ENCODE assay signal across 9 cellular contexts in genomic region chr20:47487175-47487917, GRCh38. TPM values are rescaled to one million over a fixed set of nuclear protein-coding genes. Genes with fewer than 3 reads are reported as not detected.
DNase-seq lines count a peak whose midpoint lies in the region; ATAC-seq and TF ChIP-seq lines count a peak whose summit lies in the region.
"Had no signal": no experiment of that assay in that cellular context is flagged by ENCODE, and none has a peak within 500 bp of the region (broad histone marks: within the 10 kb centered on the region; RNA-seq: fewer than 3 reads in every experiment).

No MANE protein-coding gene starts in this region.

- H3K36me3 ChIP-seq in DOHH2 (ENCODE audit: control insufficient read depth, low read length) (0 out of 2 replicates have a peak, but pooled peaks cover 2% of the 10 kb centered on the region), Loucy (ENCODE audit: insufficient read depth, low read length) (no peaks in the 10 kb centered on the region), lower lobe of right lung (no peaks in the 10 kb centered on the region), upper lobe of left lung (no peaks in the 10 kb centered on the region)

- H3K79me2 ChIP-seq in DOHH2 (ENCODE audit: control insufficient read depth, low read length) (peaks cover 5% of the 10 kb centered on the region), Loucy (ENCODE audit: insufficient read depth, low read length) (no peaks in the 10 kb centered on the region)

- no peak overlapping the region for H3K9ac ChIP-seq in Loucy (ENCODE audit: low read depth, low read length, poor library complexity, severe bottlenecking)

- H3K9me3 Mint-ChIP-seq in activated CD8-positive, alpha-beta memory T cell treated with anti-CD3 and anti-CD28 coated beads, Interleukin-2, amount 10 ng/mL, durations not matched to agents 7 days and 5 days (ENCODE audit: low read depth): no peaks in the 10 kb centered on the region

- intact Hi-C loops in lower lobe of right lung (cut with DNase I): no loop called here

- H3K27ac ChIP-seq in DOHH2 (ENCODE audit: low read depth, low read length) (peak overlapping the region; percentile 97), lower lobe of right lung (peak overlapping the region; percentile 13), upper lobe of left lung (peak overlapping the region in 3 of 4 donors; percentile 34 to 52 (median 43))
- H3K27ac ChIP-seq: epithelial cell of prostate had no signal

- H3K4me3 Mint-ChIP-seq in activated CD8-positive, alpha-beta memory T cell treated with anti-CD3 and anti-CD28 coated beads, Interleukin-2, amount 10 ng/mL, durations not matched to agents 7 days and 5 days: peak overlapping the region; percentile 54

- peaks cover 68% of the 10 kb centered on the region for H3K4me1 Mint-ChIP-seq in activated CD8-positive, alpha-beta memory T cell treated with anti-CD3 and anti-CD28 coated beads, Interleukin-2, amount 10 ng/mL, durations not matched to agents 7 days and 5 days

- H3K36me3 Mint-ChIP-seq in activated CD8-positive, alpha-beta memory T cell treated with anti-CD3 and anti-CD28 coated beads, Interleukin-2, amount 10 ng/mL, durations not matched to agents 7 days and 5 days: peaks cover 3% of the 10 kb centered on the region

- H3K4me3 ChIP-seq in DOHH2 (ENCODE audit: low read length) (peak overlapping the region; percentile 67), Loucy (ENCODE audit: low read length, poor library complexity, severe bottlenecking) (no peak overlapping the region), lower lobe of right lung (no peak overlapping the region), upper lobe of left lung (no peak overlapping the region)

- H2AFZ ChIP-seq in Loucy (ENCODE audit: low read length): 0 out of 2 replicates have a peak overlapping the region, but pooled peaks have one; percentile 57

- TF ChIP-seq POLR2A in upper lobe of left lung (IDR thresholded peaks at IDR 0.05): no peak

- peak overlapping the region; percentile 98 for H3K27ac Mint-ChIP-seq in activated CD8-positive, alpha-beta memory T cell treated with anti-CD3 and anti-CD28 coated beads, Interleukin-2, amount 10 ng/mL, durations not matched to agents 7 days and 5 days

- H4K20me1 ChIP-seq in DOHH2 (ENCODE audit: control insufficient read depth, insufficient read depth, low read depth, low read length) (no peaks in the 10 kb centered on the region), Loucy (ENCODE audit: insufficient read depth, low read length, poor library complexity, severe bottlenecking) (no peaks in the 10 kb centered on the region)

- TF ChIP-seq CTCF in DOHH2 (IDR thresholded peaks at IDR 0.05; ENCODE audit: low read depth, low read length, poor library complexity, severe bottlenecking) (no peak), Loucy (conservative IDR thresholded peaks at IDR 0.05; ENCODE audit: low read length) (no peak), lower lobe of right lung (IDR thresholded peaks at IDR 0.05) (no peak), upper lobe of left lung (IDR thresholded peaks at IDR 0.05) (no peak)

- no peaks in the 10 kb centered on the region for H3K27me3 Mint-ChIP-seq in activated CD8-positive, alpha-beta memory T cell treated with anti-CD3 and anti-CD28 coated beads, Interleukin-2, amount 10 ng/mL, durations not matched to agents 7 days and 5 days

- H3K4me2 ChIP-seq in DOHH2 (ENCODE audit: low read length) (peak overlapping the region; percentile 83), Loucy (ENCODE audit: low read depth, low read length, poor library complexity, severe bottlenecking) (peak overlapping the region; percentile 21)

- H3K9me2 ChIP-seq in DOHH2 (replicated peaks; ENCODE audit: control insufficient read depth, low read length) (no peaks in the 10 kb centered on the region), Loucy (replicated peaks; ENCODE audit: low read depth, low read length) (no peaks in the 10 kb centered on the region)

- H3F3A ChIP-seq in DOHH2 (ENCODE audit: control insufficient read depth, insufficient read depth) (peaks cover 38% of the 10 kb centered on the region), Loucy (ENCODE audit: low read depth) (no peaks in the 10 kb centered on the region)

- DNase-seq in activated CD8-positive, alpha-beta memory T cell treated with anti-CD3 and anti-CD28 coated beads, Interleukin-2, amount 10 ng/mL, durations not matched to agents 7 days and 5 days: peak; percentile 83
- DNase-seq in lower lobe of right lung (no peak), upper lobe of left lung (no peak), NCI-H1417 treated with DMSO at 0.1 percent for 48 hours (lab: John Stamatoyannopoulos, UW) (no peak), DMS114 treated with DMSO at 0.1 percent for 48 hours (lab: John Stamatoyannopoulos, UW; ENCODE audit: unreplicated experiment) (no peak)

- CTCF ChIA-PET in activated CD8-positive, alpha-beta memory T cell treated with anti-CD3 and anti-CD28 coated beads, Interleukin-2, amount 10 ng/mL, durations not matched to agents 7 days and 5 days (lab: Charles Lee): interaction anchor here (0.6 to 3.6 kb wide), 13 partner anchors 10 to 964 kb away, joined by 3 to 38 read pairs (median 5); partner anchors contain the start of gene NCOA3

- no peaks in the 10 kb centered on the region for H3K27me3 ChIP-seq in DOHH2 (ENCODE audit: control insufficient read depth, low read length)
- H3K27me3 ChIP-seq in Loucy (ENCODE audit: insufficient read depth, low read length, poor library complexity, severe bottlenecking): no peaks in the 10 kb centered on the region
- no peaks in the 10 kb centered on the region for H3K27me3 ChIP-seq in lower lobe of right lung (ENCODE audit: low read depth)
- no peaks in the 10 kb centered on the region for H3K27me3 ChIP-seq in upper lobe of left lung

- H3K4me1 ChIP-seq in DOHH2 (ENCODE audit: control insufficient read depth, low read length) (peaks cover 96% of the 10 kb centered on the region), Loucy (ENCODE audit: insufficient read depth, low read length, poor library complexity, severe bottlenecking) (peaks cover 6% of the 10 kb centered on the region), lower lobe of right lung (peaks cover 5% of the 10 kb centered on the region), upper lobe of left lung (peaks cover 7 to 15% (median 12%) of the 10 kb centered on the region in 4 donors)

- TF ChIP-seq EP300 in upper lobe of left lung (IDR thresholded peaks at IDR 0.05): no peak

- H3K9me3 ChIP-seq in DOHH2 (ENCODE audit: control insufficient read depth, insufficient read depth, low read length) (no peaks in the 10 kb centered on the region), Loucy (ENCODE audit: insufficient read depth, low read depth, low read length) (no peaks in the 10 kb centered on the region), lower lobe of right lung (no peaks in the 10 kb centered on the region), upper lobe of left lung (no peaks in the 10 kb centered on the region)

- ATAC-seq in GM21528 (IDR thresholded peaks at IDR 0.05; ENCODE audit: low FRiP score, unreplicated experiment): peak; percentile 63
- ATAC-seq in activated CD8-positive, alpha-beta memory T cell treated with anti-CD3 and anti-CD28 coated beads, Interleukin-2, amount 10 ng/mL, durations not matched to agents 7 days and 5 days: peak; percentile 87
- peak; percentile 37 to 56 for ATAC-seq in lower lobe of right lung
- ATAC-seq in upper lobe of left lung (ENCODE audit: low FRiP score in 2 of 2): peak in 1 of 2 donors; percentile 32

- 29 to 33% methylated on average over 4 of the region's 4 CpGs for WGBS in upper lobe of left lung, 2 donors

RNA-seq across cellular contexts. Expression of gene NCOA3, which starts 14.3 kb away (rescaled TPM):
- 10 to 100 TPM; 74.9 to 75.8 TPM for total RNA-seq in activated CD8-positive, alpha-beta memory T cell treated with anti-CD3 and anti-CD28 coated beads, Interleukin-2, amount 10 ng/mL, durations not matched to agents 7 days and 5 days
- total RNA-seq in lower lobe of right lung (42.1 TPM), upper lobe of left lung (10 to 100 TPM; 27.9 to 54.7 (median 38.9) TPM)

Comparison
In these comparisons a context has a peak if more than half of its experiments do, and no peak if none do; other contexts are left out.
1. H3K27ac ChIP-seq: peak in every context shown above with its lines; median percentile 97 in DOHH2; 43 in upper lobe of left lung; 13 in lower lobe of right lung.